Comparison of ENCODE assay signal across 15 cellular contexts in the genomic region with DNA sequence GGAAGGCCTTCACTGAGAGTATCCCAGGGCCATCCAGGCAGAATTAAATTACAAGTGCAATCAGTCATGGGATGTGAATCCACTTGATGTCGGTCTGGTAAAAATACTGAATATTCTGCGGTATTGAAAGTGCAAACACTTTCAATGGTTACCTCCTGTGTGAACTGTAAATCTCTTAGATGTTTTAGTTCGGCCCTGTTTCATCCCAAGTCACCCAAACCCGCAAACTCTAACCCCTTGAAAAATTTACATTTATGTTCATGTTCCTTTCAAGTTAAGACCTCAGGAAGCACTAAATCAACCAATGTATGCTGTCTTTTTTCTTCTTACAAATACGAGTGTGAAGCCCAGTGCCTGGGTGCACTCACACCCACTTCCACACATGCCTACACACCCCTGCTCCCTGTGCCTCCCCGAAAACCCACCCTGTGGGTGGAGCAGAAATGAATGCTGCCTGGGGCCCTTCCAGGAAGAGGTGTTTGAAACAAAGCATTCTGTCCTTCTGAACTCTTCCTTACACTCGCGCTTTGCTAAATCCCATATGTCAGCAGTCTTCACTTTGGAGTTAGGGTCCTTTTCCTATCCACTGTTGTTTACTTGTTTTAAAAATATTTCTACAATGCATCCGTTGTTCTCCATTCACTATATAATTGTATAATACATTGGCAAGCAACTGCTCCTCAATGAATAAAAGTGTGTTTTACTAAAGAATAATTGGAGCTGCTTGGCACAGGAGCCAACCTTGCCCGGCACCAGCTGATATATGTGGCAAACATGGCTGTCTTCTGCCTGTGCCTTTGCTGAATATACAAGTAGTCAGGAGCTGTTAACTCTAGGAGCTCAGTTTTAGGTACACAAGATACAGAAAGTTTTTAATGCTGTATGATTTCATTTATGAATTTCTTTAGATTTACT.
DNase-seq lines count a peak whose midpoint lies in the region; ATAC-seq and TF ChIP-seq lines count a peak whose summit lies in the region.
"Had no signal": no experiment of that assay in that cellular context is flagged by ENCODE, and none has a peak within 500 bp of the region (broad histone marks: within the 10 kb centered on the region; RNA-seq: fewer than 3 reads in every experiment).

No MANE protein-coding gene starts in this region.

- ATAC-seq in activated T-cell treated with anti-CD3 and anti-CD28 coated beads, Interleukin-2, amount 50 U/mL, for 72 hours (replicated peaks in 1 of 2) = peak in 1 of 2 donors; percentile 17
- no peak for ATAC-seq in upper lobe of left lung (ENCODE audit: low FRiP score in 2 of 2)
- ATAC-seq in GM21367 (IDR thresholded peaks at IDR 0.05; ENCODE audit: unreplicated experiment) = no peak

- 55 to 64% methylated on average over 10 of the region's 10 CpGs for WGBS in upper lobe of left lung, 2 donors

- peaks cover 6 to 26% (median 18%) of the 10 kb centered on the region in 4 donors for H3K4me1 ChIP-seq in upper lobe of left lung
- H3K4me1 ChIP-seq: uterus had no signal

- no peaks in the 10 kb centered on the region for H3K9me3 Mint-ChIP-seq in activated T-cell treated with anti-CD3 and anti-CD28 coated beads, Interleukin-2, amount 50 U/mL, for 72 hours
- H3K9me3 Mint-ChIP-seq: neural progenitor cell had no signal

- TF ChIP-seq POLR2A in upper lobe of left lung (IDR thresholded peaks at IDR 0.05) = no peak

- TF ChIP-seq EP300 in upper lobe of left lung (IDR thresholded peaks at IDR 0.05) = no peak

- peaks cover 4 to 28% of the 10 kb centered on the region in 2 donors for H3K36me3 Mint-ChIP-seq in activated T-cell treated with anti-CD3 and anti-CD28 coated beads, Interleukin-2, amount 50 U/mL, for 72 hours (ENCODE audit: insufficient read depth in 2 of 2)

- peak overlapping the region; percentile 83 to 97 for H3K4me3 Mint-ChIP-seq in activated T-cell treated with anti-CD3 and anti-CD28 coated beads, Interleukin-2, amount 50 U/mL, for 72 hours
- H3K4me3 Mint-ChIP-seq: neural progenitor cell had no signal

- TF ChIP-seq CTCF in upper lobe of left lung (IDR thresholded peaks at IDR 0.05) = no peak

- H3K27me3 ChIP-seq in upper lobe of left lung = no peaks in the 10 kb centered on the region
- H3K27me3 ChIP-seq: neural progenitor cell, uterus had no signal

- H3K9me3 ChIP-seq in upper lobe of left lung = no peaks in the 10 kb centered on the region
- H3K9me3 ChIP-seq: uterus had no signal

- peaks cover 97% of the 10 kb centered on the region for H3K4me1 Mint-ChIP-seq in activated T-cell treated with anti-CD3 and anti-CD28 coated beads, Interleukin-2, amount 50 U/mL, for 72 hours (ENCODE audit: low read depth)

- H3K27ac ChIP-seq in temporal lobe (ENCODE audit: low read depth, low read length) = peak overlapping the region; percentile 10
- H3K27ac ChIP-seq in upper lobe of left lung = peak overlapping the region in 2 of 4 donors; percentile 24 to 46
- H3K27ac ChIP-seq: neural progenitor cell, uterus had no signal

- H3K27ac Mint-ChIP-seq in activated T-cell treated with anti-CD3 and anti-CD28 coated beads, Interleukin-2, amount 50 U/mL, for 72 hours = peak overlapping the region; percentile 99
- H3K27ac Mint-ChIP-seq: neural progenitor cell had no signal

- peak; percentile 40 for DNase-seq in activated T-cell treated with anti-CD3 and anti-CD28 coated beads, Interleukin-2, amount 50 U/mL, for 1 hour
- DNase-seq in activated T-cell treated with anti-CD3 and anti-CD28 coated beads for 4 hours = no peak
- DNase-seq in activated T-cell treated with anti-CD3 and anti-CD28 coated beads, Interleukin-2, amount 50 U/mL, for 72 hours = peak in 1 of 2 donors; percentile 45
- peak; percentile 53 for DNase-seq in globus pallidus (ENCODE audit: low spot score)
- no peak for DNase-seq in upper lobe of left lung
- DNase-seq in SKM-1 (lab: John Stamatoyannopoulos, UW; ENCODE audit: unreplicated experiment) = no peak
- DNase-seq: dermis blood vessel endothelial cell, foreskin fibroblast, H7, NCI-H69, uterus, WERI-Rb-1 had no signal

- H3K27me3 Mint-ChIP-seq in activated T-cell treated with anti-CD3 and anti-CD28 coated beads, Interleukin-2, amount 50 U/mL, for 72 hours (ENCODE audit: low read depth) = no peaks in the 10 kb centered on the region

- no peak overlapping the region for H3K4me3 ChIP-seq in upper lobe of left lung
- H3K4me3 ChIP-seq: neural progenitor cell, uterus had no signal

- H3K36me3 ChIP-seq in upper lobe of left lung = peaks cover 0 to 3% (median 0%) of the 10 kb centered on the region in 4 donors
- H3K36me3 ChIP-seq: neural progenitor cell, uterus, WERI-Rb-1 had no signal

Comparison
In these comparisons a context has a peak if more than half of its experiments do, and no peak if none do; other contexts are left out.
1. DNase-seq: peak in activated T-cell treated with anti-CD3 and anti-CD28 coated beads, Interleukin-2, amount 50 U/mL, for 1 hour (single experiment) and globus pallidus (single experiment); none in activated T-cell treated with anti-CD3 and anti-CD28 coated beads for 4 hours (single experiment), upper lobe of left lung (0 of 2) and SKM-1 (single experiment).